In the genomic region with DNA sequence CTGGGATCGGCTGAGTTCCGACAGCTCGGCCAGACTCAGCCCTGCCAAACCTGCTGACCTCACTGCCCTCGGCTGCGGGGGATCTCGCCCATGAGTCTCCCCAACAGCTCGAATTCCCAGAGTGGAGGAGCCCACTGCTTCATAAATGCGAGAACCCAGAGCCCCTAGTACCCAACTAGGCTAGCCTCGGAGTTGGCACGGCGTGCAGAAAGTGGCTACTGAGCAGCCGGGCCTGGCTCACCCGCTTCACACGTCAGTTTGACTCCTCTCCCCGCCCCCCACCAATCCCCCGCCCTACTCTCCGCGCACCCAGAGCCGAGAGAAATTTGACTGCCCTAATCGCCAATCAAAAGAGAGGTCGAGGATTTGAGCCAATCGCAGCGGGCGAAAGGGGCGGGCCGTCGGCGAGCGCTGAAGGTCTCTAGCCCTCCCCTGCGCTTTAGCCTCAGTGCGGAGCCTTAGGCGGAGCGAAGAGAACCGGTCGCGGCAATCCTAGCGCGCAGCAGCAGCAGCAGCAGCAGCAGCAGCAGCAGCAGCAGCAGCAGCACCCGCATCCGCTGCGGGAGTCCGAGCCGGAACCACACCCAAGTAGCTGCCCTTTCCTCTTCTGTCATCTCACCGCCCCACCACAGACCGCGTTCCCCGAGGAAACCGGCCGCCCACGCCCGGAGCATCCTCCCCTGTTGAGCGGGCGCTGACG, we compare ENCODE assay signal across 1 cellular context.
A peak's percentile ranks its signal among the peaks of the same experiment; 100 is the strongest.
TF ChIP-seq lines count a peak whose summit lies in the region.

A gene (plus strand): TSS at position 448 of the 700 bp plus-strand sequence. CDS start 264 bp downstream, outside the sequence.

TF ChIP-seq in HEK293, 187 proteins besides CTCF, POLR2A, EP300 and RAD21 (continued from another document and continues in another):
- TF ChIP-seq, protein P1, sequence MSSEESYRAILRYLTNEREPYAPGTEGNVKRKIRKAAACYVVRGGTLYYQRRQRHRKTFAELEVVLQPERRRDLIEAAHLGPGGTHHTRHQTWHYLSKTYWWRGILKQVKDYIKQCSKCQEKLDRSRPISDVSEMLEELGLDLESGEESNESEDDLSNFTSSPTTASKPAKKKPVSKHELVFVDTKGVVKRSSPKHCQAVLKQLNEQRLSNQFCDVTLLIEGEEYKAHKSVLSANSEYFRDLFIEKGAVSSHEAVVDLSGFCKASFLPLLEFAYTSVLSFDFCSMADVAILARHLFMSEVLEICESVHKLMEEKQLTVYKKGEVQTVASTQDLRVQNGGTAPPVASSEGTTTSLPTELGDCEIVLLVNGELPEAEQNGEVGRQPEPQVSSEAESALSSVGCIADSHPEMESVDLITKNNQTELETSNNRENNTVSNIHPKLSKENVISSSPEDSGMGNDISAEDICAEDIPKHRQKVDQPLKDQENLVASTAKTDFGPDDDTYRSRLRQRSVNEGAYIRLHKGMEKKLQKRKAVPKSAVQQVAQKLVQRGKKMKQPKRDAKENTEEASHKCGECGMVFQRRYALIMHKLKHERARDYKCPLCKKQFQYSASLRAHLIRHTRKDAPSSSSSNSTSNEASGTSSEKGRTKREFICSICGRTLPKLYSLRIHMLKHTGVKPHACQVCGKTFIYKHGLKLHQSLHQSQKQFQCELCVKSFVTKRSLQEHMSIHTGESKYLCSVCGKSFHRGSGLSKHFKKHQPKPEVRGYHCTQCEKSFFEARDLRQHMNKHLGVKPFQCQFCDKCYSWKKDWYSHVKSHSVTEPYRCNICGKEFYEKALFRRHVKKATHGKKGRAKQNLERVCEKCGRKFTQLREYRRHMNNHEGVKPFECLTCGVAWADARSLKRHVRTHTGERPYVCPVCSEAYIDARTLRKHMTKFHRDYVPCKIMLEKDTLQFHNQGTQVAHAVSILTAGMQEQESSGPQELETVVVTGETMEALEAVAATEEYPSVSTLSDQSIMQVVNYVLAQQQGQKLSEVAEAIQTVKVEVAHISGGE (tag by site-specific recombination; conservative IDR thresholded peaks at IDR 0.05; ENCODE audit: low read depth) = 0 out of 2 replicates have a peak, but pooled peaks have one; percentile 14
- TF ChIP-seq KLF8 (tag by site-specific recombination; IDR thresholded peaks at IDR 0.05) (peak; percentile 72), ZNF776 (tag by site-specific recombination; IDR thresholded peaks at IDR 0.05; ENCODE audit: borderline replicate concordance) (no peak), ZFP41 (tag by site-specific recombination; IDR thresholded peaks at IDR 0.05; ENCODE audit: borderline replicate concordance) (0 out of 2 replicates have a peak, but pooled peaks have one; percentile 52), ZNF777 (tag by site-specific recombination; IDR thresholded peaks at IDR 0.05; ENCODE audit: borderline replicate concordance) (peak; percentile 29; the same call in 1 of the 2 replicates), FEZF1 (tag by site-specific recombination; IDR thresholded peaks at IDR 0.05) (no peak), ZNF184 (tag by site-specific recombination; IDR thresholded peaks at IDR 0.05) (no peak), ZNF155 (tag by site-specific recombination; IDR thresholded peaks at IDR 0.05) (no peak), ZBTB17 (tag by site-specific recombination; IDR thresholded peaks at IDR 0.05) (peak; percentile 68; the same call in 1 of the 2 replicates), ZNF473 (tag by site-specific recombination; IDR thresholded peaks at IDR 0.05) (no peak), OSR2 (tag by site-specific recombination; IDR thresholded peaks at IDR 0.05) (peak; percentile 92), ZNF555 (tag by site-specific recombination; conservative IDR thresholded peaks at IDR 0.05) (no peak), ZNF23 (tag by site-specific recombination; IDR thresholded peaks at IDR 0.05; ENCODE audit: borderline replicate concordance) (no peak), ZNF792 (tag by site-specific recombination; IDR thresholded peaks at IDR 0.05) (no peak), MZF1 (tag by site-specific recombination; IDR thresholded peaks at IDR 0.05; ENCODE audit: borderline replicate concordance) (no peak), ZNF248 (tag by site-specific recombination; IDR thresholded peaks at IDR 0.05) (no peak), ZNF2 (tag by site-specific recombination; IDR thresholded peaks at IDR 0.05) (peak; percentile 57; the same call in 1 of the 2 replicates), ZNF140 (tag by site-specific recombination; IDR thresholded peaks at IDR 0.05) (no peak), ZNF514 (tag by site-specific recombination; IDR thresholded peaks at IDR 0.05) (no peak), ZNF366 (tag by site-specific recombination; conservative IDR thresholded peaks at IDR 0.05) (no peak), ZNF324 (tag by site-specific recombination; IDR thresholded peaks at IDR 0.05) (no peak), ZNF416 (tag by site-specific recombination; IDR thresholded peaks at IDR 0.05) (no peak), SP2 (tag by site-specific recombination; IDR thresholded peaks at IDR 0.05) (peak; percentile 84), ZSCAN23 (tag by site-specific recombination; IDR thresholded peaks at IDR 0.05) (no peak), HOXA7 (CRISPR knock-in tag; IDR thresholded peaks at IDR 0.05; ENCODE audit: borderline replicate concordance) (no peak), YY1 (tag by site-specific recombination; IDR thresholded peaks at IDR 0.05) (no peak), TRIM28 (IDR thresholded peaks at IDR 0.05; ENCODE audit: borderline replicate concordance, low read length) (no peak), ZFP3 (tag by site-specific recombination; IDR thresholded peaks at IDR 0.05; ENCODE audit: low read depth) (no peak), ZNF354C (tag by site-specific recombination; IDR thresholded peaks at IDR 0.05; ENCODE audit: borderline replicate concordance, low read depth) (no peak), ZNF391 (tag by site-specific recombination; IDR thresholded peaks at IDR 0.05; ENCODE audit: borderline replicate concordance, low read depth) (peak; percentile 70; the same call in 1 of the 2 replicates), ZNF501 (tag by site-specific recombination; IDR thresholded peaks at IDR 0.05) (peak; percentile 40), ZNF837 (tag by site-specific recombination; IDR thresholded peaks at IDR 0.05) (peak; percentile 88; the same call in 1 of the 2 replicates), ZSCAN30 (tag by site-specific recombination; IDR thresholded peaks at IDR 0.05) (no peak), IKZF3 (tag by site-specific recombination; IDR thresholded peaks at IDR 0.05) (no peak), ZNF302 (tag by site-specific recombination; IDR thresholded peaks at IDR 0.05; ENCODE audit: low read depth) (no peak), ZIC2 (tag by site-specific recombination; IDR thresholded peaks at IDR 0.05) (0 out of 2 replicates have a peak, but pooled peaks have one; percentile 7)
- TF ChIP-seq, protein P2, sequence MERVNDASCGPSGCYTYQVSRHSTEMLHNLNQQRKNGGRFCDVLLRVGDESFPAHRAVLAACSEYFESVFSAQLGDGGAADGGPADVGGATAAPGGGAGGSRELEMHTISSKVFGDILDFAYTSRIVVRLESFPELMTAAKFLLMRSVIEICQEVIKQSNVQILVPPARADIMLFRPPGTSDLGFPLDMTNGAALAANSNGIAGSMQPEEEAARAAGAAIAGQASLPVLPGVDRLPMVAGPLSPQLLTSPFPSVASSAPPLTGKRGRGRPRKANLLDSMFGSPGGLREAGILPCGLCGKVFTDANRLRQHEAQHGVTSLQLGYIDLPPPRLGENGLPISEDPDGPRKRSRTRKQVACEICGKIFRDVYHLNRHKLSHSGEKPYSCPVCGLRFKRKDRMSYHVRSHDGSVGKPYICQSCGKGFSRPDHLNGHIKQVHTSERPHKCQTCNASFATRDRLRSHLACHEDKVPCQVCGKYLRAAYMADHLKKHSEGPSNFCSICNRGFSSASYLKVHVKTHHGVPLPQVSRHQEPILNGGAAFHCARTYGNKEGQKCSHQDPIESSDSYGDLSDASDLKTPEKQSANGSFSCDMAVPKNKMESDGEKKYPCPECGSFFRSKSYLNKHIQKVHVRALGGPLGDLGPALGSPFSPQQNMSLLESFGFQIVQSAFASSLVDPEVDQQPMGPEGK (tag by site-specific recombination; IDR thresholded peaks at IDR 0.05) = peak; percentile 86
- TF ChIP-seq, protein P3, sequence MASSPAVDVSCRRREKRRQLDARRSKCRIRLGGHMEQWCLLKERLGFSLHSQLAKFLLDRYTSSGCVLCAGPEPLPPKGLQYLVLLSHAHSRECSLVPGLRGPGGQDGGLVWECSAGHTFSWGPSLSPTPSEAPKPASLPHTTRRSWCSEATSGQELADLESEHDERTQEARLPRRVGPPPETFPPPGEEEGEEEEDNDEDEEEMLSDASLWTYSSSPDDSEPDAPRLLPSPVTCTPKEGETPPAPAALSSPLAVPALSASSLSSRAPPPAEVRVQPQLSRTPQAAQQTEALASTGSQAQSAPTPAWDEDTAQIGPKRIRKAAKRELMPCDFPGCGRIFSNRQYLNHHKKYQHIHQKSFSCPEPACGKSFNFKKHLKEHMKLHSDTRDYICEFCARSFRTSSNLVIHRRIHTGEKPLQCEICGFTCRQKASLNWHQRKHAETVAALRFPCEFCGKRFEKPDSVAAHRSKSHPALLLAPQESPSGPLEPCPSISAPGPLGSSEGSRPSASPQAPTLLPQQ (tag by site-specific recombination; IDR thresholded peaks at IDR 0.05) = no peak
- TF ChIP-seq, protein P4, sequence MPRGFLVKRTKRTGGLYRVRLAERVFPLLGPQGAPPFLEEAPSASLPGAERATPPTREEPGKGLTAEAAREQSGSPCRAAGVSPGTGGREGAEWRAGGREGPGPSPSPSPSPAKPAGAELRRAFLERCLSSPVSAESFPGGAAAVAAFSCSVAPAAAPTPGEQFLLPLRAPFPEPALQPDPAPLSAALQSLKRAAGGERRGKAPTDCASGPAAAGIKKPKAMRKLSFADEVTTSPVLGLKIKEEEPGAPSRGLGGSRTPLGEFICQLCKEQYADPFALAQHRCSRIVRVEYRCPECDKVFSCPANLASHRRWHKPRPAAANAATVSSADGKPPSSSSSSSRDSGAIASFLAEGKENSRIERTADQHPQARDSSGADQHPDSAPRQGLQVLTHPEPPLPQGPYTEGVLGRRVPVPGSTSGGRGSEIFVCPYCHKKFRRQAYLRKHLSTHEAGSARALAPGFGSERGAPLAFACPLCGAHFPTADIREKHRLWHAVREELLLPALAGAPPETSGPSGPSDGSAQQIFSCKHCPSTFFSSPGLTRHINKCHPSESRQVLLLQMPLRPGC (tag by site-specific recombination; IDR thresholded peaks at IDR 0.05) = no peak; the same call in 1 of the 2 replicates
- TF ChIP-seq, protein P5, sequence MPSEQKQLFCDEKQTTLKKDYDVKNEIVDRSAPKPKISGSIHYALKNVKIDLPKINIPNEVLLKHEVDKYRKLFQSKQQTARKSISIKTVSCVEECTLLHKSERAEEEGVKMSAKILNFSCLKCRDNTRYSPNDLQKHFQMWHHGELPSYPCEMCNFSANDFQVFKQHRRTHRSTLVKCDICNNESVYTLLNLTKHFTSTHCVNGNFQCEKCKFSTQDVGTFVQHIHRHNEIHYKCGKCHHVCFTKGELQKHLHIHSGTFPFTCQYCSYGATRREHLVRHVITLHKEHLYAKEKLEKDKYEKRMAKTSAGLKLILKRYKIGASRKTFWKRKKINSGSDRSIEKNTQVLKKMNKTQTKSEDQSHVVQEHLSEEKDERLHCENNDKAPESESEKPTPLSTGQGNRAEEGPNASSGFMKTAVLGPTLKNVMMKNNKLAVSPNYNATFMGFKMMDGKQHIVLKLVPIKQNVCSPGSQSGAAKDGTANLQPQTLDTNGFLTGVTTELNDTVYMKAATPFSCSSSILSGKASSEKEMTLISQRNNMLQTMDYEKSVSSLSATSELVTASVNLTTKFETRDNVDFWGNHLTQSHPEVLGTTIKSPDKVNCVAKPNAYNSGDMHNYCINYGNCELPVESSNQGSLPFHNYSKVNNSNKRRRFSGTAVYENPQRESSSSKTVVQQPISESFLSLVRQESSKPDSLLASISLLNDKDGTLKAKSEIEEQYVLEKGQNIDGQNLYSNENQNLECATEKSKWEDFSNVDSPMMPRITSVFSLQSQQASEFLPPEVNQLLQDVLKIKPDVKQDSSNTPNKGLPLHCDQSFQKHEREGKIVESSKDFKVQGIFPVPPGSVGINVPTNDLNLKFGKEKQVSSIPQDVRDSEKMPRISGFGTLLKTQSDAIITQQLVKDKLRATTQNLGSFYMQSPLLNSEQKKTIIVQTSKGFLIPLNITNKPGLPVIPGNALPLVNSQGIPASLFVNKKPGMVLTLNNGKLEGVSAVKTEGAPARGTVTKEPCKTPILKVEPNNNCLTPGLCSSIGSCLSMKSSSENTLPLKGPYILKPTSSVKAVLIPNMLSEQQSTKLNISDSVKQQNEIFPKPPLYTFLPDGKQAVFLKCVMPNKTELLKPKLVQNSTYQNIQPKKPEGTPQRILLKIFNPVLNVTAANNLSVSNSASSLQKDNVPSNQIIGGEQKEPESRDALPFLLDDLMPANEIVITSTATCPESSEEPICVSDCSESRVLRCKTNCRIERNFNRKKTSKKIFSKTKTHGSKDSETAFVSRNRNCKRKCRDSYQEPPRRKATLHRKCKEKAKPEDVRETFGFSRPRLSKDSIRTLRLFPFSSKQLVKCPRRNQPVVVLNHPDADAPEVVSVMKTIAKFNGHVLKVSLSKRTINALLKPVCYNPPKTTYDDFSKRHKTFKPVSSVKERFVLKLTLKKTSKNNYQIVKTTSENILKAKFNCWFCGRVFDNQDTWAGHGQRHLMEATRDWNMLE (tag by site-specific recombination; conservative IDR thresholded peaks at IDR 0.05; ENCODE audit: low read depth) = no peak
- TF ChIP-seq, protein P6, sequence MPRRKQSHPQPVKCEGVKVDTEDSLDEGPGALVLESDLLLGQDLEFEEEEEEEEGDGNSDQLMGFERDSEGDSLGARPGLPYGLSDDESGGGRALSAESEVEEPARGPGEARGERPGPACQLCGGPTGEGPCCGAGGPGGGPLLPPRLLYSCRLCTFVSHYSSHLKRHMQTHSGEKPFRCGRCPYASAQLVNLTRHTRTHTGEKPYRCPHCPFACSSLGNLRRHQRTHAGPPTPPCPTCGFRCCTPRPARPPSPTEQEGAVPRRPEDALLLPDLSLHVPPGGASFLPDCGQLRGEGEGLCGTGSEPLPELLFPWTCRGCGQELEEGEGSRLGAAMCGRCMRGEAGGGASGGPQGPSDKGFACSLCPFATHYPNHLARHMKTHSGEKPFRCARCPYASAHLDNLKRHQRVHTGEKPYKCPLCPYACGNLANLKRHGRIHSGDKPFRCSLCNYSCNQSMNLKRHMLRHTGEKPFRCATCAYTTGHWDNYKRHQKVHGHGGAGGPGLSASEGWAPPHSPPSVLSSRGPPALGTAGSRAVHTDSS (tag by site-specific recombination; IDR thresholded peaks at IDR 0.05) = no peak
- TF ChIP-seq, protein P7, sequence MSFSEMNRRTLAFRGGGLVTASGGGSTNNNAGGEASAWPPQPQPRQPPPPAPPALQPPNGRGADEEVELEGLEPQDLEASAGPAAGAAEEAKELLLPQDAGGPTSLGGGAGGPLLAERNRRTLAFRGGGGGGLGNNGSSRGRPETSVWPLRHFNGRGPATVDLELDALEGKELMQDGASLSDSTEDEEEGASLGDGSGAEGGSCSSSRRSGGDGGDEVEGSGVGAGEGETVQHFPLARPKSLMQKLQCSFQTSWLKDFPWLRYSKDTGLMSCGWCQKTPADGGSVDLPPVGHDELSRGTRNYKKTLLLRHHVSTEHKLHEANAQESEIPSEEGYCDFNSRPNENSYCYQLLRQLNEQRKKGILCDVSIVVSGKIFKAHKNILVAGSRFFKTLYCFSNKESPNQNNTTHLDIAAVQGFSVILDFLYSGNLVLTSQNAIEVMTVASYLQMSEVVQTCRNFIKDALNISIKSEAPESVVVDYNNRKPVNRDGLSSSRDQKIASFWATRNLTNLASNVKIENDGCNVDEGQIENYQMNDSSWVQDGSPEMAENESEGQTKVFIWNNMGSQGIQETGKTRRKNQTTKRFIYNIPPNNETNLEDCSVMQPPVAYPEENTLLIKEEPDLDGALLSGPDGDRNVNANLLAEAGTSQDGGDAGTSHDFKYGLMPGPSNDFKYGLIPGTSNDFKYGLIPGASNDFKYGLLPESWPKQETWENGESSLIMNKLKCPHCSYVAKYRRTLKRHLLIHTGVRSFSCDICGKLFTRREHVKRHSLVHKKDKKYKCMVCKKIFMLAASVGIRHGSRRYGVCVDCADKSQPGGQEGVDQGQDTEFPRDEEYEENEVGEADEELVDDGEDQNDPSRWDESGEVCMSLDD (tag by site-specific recombination; IDR thresholded peaks at IDR 0.05) = no peak; the same call in 1 of the 2 replicates
